9 cellular contexts compared by ENCODE assay signal in genomic region chr10:86192147-86192546, GRCh38.
"Had no signal": no experiment of that assay in that cellular context is flagged by ENCODE, and none has a peak within 500 bp of the region (broad histone marks: within the 10 kb centered on the region; RNA-seq: fewer than 3 reads in every experiment).

No MANE protein-coding gene starts in this region.

- H3K27ac ChIP-seq: GM23248 had no signal

- H3K4me3 ChIP-seq: GM23248, GM23338, HAP-1 had no signal

- H3K36me3 ChIP-seq: HAP-1 had no signal

- ATAC-seq: GM23338, HCT116 had no signal

- H3K4me1 ChIP-seq: HAP-1 had no signal

- DNase-seq: GM23248, GOT3, H7, H9, HCEC 1CT, HFFc6 had no signal

- H3K9me3 ChIP-seq: HAP-1 had no signal
